Comparison of ENCODE assay signal across 1 cellular context in the genomic region with DNA sequence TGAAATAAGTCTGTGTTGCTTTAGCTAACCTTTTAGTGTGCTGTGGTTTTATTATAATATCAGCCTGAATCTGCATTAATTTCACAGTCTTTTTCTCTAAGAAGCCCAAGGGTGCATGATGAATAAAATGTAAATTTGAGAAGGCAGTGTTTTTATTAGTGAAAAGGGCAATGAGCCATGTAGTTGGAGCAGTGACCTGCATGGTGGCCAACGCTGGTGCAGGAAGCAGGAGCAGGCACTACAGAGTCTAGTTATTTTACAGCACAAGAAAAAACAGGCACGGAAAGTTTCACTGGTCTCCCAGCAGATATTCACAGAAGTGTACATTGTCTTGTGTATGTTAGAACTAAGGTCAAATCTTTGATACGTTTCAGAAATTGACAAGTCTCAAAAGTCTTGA.
TF ChIP-seq lines count a peak whose summit lies in the region.

No MANE protein-coding gene starts in this region.

TF ChIP-seq in neural cell, 6 proteins besides CTCF, POLR2A, EP300 and RAD21:
- no peak for TF ChIP-seq SMC3 (conservative IDR thresholded peaks at IDR 0.05; ENCODE audit: poor library complexity)
- TF ChIP-seq MXI1 (conservative IDR thresholded peaks at IDR 0.05; ENCODE audit: poor library complexity, severe bottlenecking): no peak
- no peak for TF ChIP-seq POLR2AphosphoS5 (IDR thresholded peaks at IDR 0.05)
- no peak for TF ChIP-seq EZH2 (IDR thresholded peaks at IDR 0.05; ENCODE audit: borderline replicate concordance, insufficient read depth, low read length, poor library complexity, severe bottlenecking)
- TF ChIP-seq REST (IDR thresholded peaks at IDR 0.05; ENCODE audit: borderline replicate concordance): no peak
- no peak for TF ChIP-seq TAF1 (IDR thresholded peaks at IDR 0.05; ENCODE audit: low read depth)
